Comparison of ENCODE assay signal across 8 cellular contexts in the genomic region with DNA sequence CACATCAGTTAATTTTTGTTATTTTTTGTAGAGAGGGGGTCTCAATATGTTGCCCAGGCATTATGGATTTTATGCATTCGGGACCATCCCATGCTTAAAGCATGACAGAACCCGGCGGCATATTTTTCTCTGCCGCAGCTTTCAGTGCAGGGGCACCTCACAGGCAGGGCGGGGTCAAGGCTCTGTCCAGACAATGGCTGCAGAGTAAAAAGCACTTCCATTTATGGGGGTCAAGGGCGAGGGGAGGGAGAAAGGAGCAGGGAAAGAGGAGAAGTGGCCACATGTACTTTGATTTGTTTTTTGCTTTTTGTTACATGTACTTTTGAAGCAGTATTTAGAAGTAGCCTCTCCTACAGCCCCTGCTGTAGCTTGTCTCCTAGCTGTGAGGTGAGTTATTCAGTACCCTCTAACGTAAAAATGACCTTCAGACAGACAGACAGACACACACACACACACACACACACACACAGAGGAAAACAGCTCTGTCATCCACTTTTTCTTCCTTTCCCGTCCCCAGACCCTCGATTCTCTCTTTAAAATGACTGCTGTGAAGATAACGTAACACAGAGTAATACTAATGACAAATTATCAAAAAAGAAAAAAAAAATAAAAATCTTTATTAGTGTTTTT.
DNase-seq lines count a peak whose midpoint lies in the region; ATAC-seq, FAIRE-seq and TF ChIP-seq lines count a peak whose summit lies in the region.

No MANE protein-coding gene starts in this region.

- no peaks in the 10 kb centered on the region for H3K9me3 Mint-ChIP-seq in T-helper 1 cell treated with Interleukin-12 subunit alpha and Interleukin-12 subunit beta and Interleukin-4 antibody, amounts not matched to agents 30 μg/mL and 1 μg/mL, for 36 hours
- no peaks in the 10 kb centered on the region for H3K9me3 Mint-ChIP-seq in activated naive CD8-positive, alpha-beta T cell treated with anti-CD3 and anti-CD28 coated beads, Interleukin-2, amount 50 U/mL, for 24 hours

- H3K27me3 ChIP-seq in iPS-20b (ENCODE audit: insufficient read depth, low read length) (no peaks in the 10 kb centered on the region), subcutaneous abdominal adipose tissue (ENCODE audit: control insufficient read depth in 5 of 5, insufficient read depth in 4 of 5, low read length in 5 of 5) (no peaks in the 10 kb centered on the region)

- no peak for DNase-seq in T-helper 1 cell
- DNase-seq in activated naive CD8-positive, alpha-beta T cell treated with anti-CD3 and anti-CD28 coated beads, Interleukin-2, amount 50 U/mL, for 24 hours: no peak
- no peak for DNase-seq in D721Med (ENCODE audit: insufficient read length, low spot score)
- DNase-seq in cortex of kidney (lab: John Stamatoyannopoulos, UW): no peak

- no peak for FAIRE-seq in D721Med (lab: Jason Lieb, UNC)

- no peak for TF ChIP-seq CTCF in D721Med (IDR thresholded peaks at IDR 0.05; ENCODE audit: insufficient read depth, missing control alignments)

- H3K36me3 Mint-ChIP-seq in T-helper 1 cell treated with Interleukin-12 subunit alpha and Interleukin-12 subunit beta and Interleukin-4 antibody, amounts not matched to agents 30 μg/mL and 1 μg/mL, for 36 hours (ENCODE audit: low read depth): no peaks in the 10 kb centered on the region
- H3K36me3 Mint-ChIP-seq in activated naive CD8-positive, alpha-beta T cell treated with anti-CD3 and anti-CD28 coated beads, Interleukin-2, amount 50 U/mL, for 24 hours (ENCODE audit: low read depth): no peaks in the 10 kb centered on the region

- peaks cover 8% of the 10 kb centered on the region for H3K4me1 ChIP-seq in iPS-20b (ENCODE audit: insufficient read depth, low read length)
- peaks cover 3 to 27% (median 15%) of the 10 kb centered on the region in 5 donors for H3K4me1 ChIP-seq in subcutaneous abdominal adipose tissue (ENCODE audit: control insufficient read depth in 5 of 5, insufficient read depth in 5 of 5, low read length in 5 of 5)

- no peak for ATAC-seq in activated naive CD8-positive, alpha-beta T cell treated with anti-CD3 and anti-CD28 coated beads, Interleukin-2, amount 50 U/mL, for 24 hours
- no peak for ATAC-seq in GM21423 (IDR thresholded peaks at IDR 0.05; ENCODE audit: unreplicated experiment)

- H3K27me3 Mint-ChIP-seq in T-helper 1 cell treated with Interleukin-12 subunit alpha and Interleukin-12 subunit beta and Interleukin-4 antibody, amounts not matched to agents 30 μg/mL and 1 μg/mL, for 36 hours (ENCODE audit: low read depth): peaks cover 42% of the 10 kb centered on the region
- peaks cover 2% of the 10 kb centered on the region for H3K27me3 Mint-ChIP-seq in activated naive CD8-positive, alpha-beta T cell treated with anti-CD3 and anti-CD28 coated beads, Interleukin-2, amount 50 U/mL, for 24 hours

- H3K4me3 ChIP-seq in iPS-20b (ENCODE audit: low read length): peak overlapping the region; percentile 89
- H3K4me3 ChIP-seq in subcutaneous abdominal adipose tissue (ENCODE audit: low read depth in 1 of 5, low read length in 5 of 5): peak overlapping the region; percentile 72 to 93 (median 83)

- H3K9ac ChIP-seq in iPS-20b (ENCODE audit: low read depth, low read length): no peak overlapping the region
- H3K9ac ChIP-seq in subcutaneous abdominal adipose tissue (ENCODE audit: low read length in 5 of 5): peak overlapping the region in 2 of 5 donors; percentile 46 to 47

- H3K36me3 ChIP-seq in iPS-20b (ENCODE audit: insufficient read depth, low read depth, low read length): no peaks in the 10 kb centered on the region
- H3K36me3 ChIP-seq in subcutaneous abdominal adipose tissue (ENCODE audit: control insufficient read depth in 5 of 5, insufficient read depth in 5 of 5, low read length in 5 of 5): peaks cover 3 to 9% (median 6%) of the 10 kb centered on the region in 5 donors

- H3K27ac ChIP-seq in iPS-20b (ENCODE audit: low read length) (no peak overlapping the region), subcutaneous abdominal adipose tissue (ENCODE audit: low read depth, low read length) (no peak overlapping the region)

- peaks cover 8% of the 10 kb centered on the region for H3K9me3 ChIP-seq in iPS-20b (ENCODE audit: insufficient read depth, low read depth, low read length)
- H3K9me3 ChIP-seq in subcutaneous abdominal adipose tissue (ENCODE audit: control insufficient read depth in 5 of 5, low read length in 5 of 5): no peaks in the 10 kb centered on the region

- no peak overlapping the region for H3K27ac Mint-ChIP-seq in T-helper 1 cell treated with Interleukin-12 subunit alpha and Interleukin-12 subunit beta and Interleukin-4 antibody, amounts not matched to agents 30 μg/mL and 1 μg/mL, for 36 hours
- no peak overlapping the region for H3K27ac Mint-ChIP-seq in activated naive CD8-positive, alpha-beta T cell treated with anti-CD3 and anti-CD28 coated beads, Interleukin-2, amount 50 U/mL, for 24 hours

- H3K4me1 Mint-ChIP-seq in T-helper 1 cell treated with Interleukin-12 subunit alpha and Interleukin-12 subunit beta and Interleukin-4 antibody, amounts not matched to agents 30 μg/mL and 1 μg/mL, for 36 hours (ENCODE audit: low read depth): peaks cover 15% of the 10 kb centered on the region
- peaks cover 20% of the 10 kb centered on the region for H3K4me1 Mint-ChIP-seq in activated naive CD8-positive, alpha-beta T cell treated with anti-CD3 and anti-CD28 coated beads, Interleukin-2, amount 50 U/mL, for 24 hours

- H3K4me3 Mint-ChIP-seq in T-helper 1 cell treated with Interleukin-12 subunit alpha and Interleukin-12 subunit beta and Interleukin-4 antibody, amounts not matched to agents 30 μg/mL and 1 μg/mL, for 36 hours: peak overlapping the region; percentile 41
- peak overlapping the region; percentile 67 for H3K4me3 Mint-ChIP-seq in activated naive CD8-positive, alpha-beta T cell treated with anti-CD3 and anti-CD28 coated beads, Interleukin-2, amount 50 U/mL, for 24 hours
